Comparison of ENCODE assay signal across 1 cellular context in the genomic region with DNA sequence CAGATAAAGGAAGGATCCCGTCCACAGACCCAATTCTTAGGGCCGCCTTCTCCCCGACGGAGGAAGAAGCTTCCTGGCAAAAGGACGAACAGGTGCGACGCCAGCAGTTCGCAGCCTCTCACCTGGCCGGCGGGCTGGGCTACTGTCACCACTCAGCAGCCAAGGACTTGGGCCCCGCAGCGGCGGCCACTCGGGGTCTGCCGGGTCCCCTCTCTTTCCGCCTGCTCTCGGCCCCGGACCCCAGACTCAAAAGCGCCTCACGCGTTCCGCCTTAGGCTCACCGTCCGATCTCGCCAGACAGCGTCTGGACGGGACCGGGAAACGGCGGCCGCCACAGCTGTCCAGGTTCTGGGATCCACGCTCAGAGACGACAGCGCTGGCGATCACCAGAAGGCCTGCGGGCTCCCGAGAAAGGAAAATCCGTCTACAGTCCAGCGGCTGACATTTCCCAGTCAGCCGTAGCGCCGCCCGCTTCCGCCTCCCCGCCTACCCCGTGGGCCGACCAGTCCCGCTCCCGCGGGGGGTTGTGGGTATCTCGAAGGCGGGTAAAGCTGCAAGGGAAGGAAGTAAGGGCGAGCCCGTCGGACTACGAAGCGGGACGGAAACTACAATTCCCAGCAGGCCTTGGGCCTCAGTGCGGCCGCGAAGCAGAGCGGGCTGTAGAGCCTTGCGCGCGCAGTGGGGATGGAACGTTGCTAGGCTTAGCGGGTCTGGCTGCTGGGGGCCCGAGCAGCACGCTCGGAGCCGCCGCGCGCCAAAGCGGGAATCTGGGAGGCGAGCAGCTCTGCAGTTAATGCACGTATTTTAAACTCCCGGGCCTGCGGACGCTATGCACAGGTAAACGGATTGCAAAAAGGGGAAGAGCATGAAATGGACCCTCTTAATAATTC.
TF ChIP-seq lines count a peak whose summit lies in the region.

Gene LMBRD2, minus strand, starts transcription at position 454 of the 890 bp plus-strand sequence. CDS start 8,538 bp downstream, outside the sequence.
Gene SKP2, plus strand, starts transcription at position 678 of the 890 bp plus-strand sequence. Its CDS starts 152 bp downstream, at position 830.

TF ChIP-seq in K562, 482 proteins besides CTCF, POLR2A, EP300 and RAD21 (continued from another document and continues in another):
- TF ChIP-seq ZNF318 (IDR thresholded peaks at IDR 0.05; ENCODE audit: borderline replicate concordance in 1 of 2, low read depth in 1 of 2) (no peak), ASH1L (IDR thresholded peaks at IDR 0.05; ENCODE audit: borderline replicate concordance, low read depth, partially characterized antibody) (no peak), TFAM (CRISPR knock-in tag; conservative IDR thresholded peaks at IDR 0.05) (no peak), ZNF655 (CRISPR knock-in tag; IDR thresholded peaks at IDR 0.05) (no peak), ZNF184 (CRISPR knock-in tag; IDR thresholded peaks at IDR 0.05) (no peak), HLTF (IDR thresholded peaks at IDR 0.05) (no peak; the same call in 1 of the 2 replicates), BRD4 (IDR thresholded peaks at IDR 0.05) (no peak), BRCA1 (IDR thresholded peaks at IDR 0.05) (no peak), BRCA1 (CRISPR knock-in tag; IDR thresholded peaks at IDR 0.05) (no peak), E2F5 (CRISPR knock-in tag; IDR thresholded peaks at IDR 0.05) (no peak), DNMT1 (IDR thresholded peaks at IDR 0.05) (no peak), IFI16 (CRISPR knock-in tag; IDR thresholded peaks at IDR 0.05) (no peak), CREM (IDR thresholded peaks at IDR 0.05; ENCODE audit: low read depth) (peak; percentile 90), FUS (optimal IDR thresholded peaks at IDR 0.05; ENCODE audit: low read depth, low read length) (no peak), CBX8 (IDR thresholded peaks at IDR 0.05; ENCODE audit: borderline replicate concordance, extremely low read depth, low read depth, low read length, poor library complexity, severe bottlenecking) (no peak), SMARCA4 (IDR thresholded peaks at IDR 0.05) (no peak), L3MBTL2 (IDR thresholded peaks at IDR 0.05) (peak; percentile 46), THAP7 (CRISPR knock-in tag; IDR thresholded peaks at IDR 0.05) (no peak), SMC3 (conservative IDR thresholded peaks at IDR 0.05; ENCODE audit: insufficient read depth, low read depth, low read length) (no peak), ZNF347 (CRISPR knock-in tag; IDR thresholded peaks at IDR 0.05; ENCODE audit: low read depth) (no peak), ZNF717 (CRISPR knock-in tag; IDR thresholded peaks at IDR 0.05) (no peak), ZNF57 (CRISPR knock-in tag; IDR thresholded peaks at IDR 0.05) (no peak), ZZZ3 (IDR thresholded peaks at IDR 0.05) (no peak), SREBF1 (IDR thresholded peaks at IDR 0.05; ENCODE audit: borderline replicate concordance, low read depth, low read length) (no peak), SFPQ (IDR thresholded peaks at IDR 0.05; ENCODE audit: low read depth, low read length) (no peak), SMARCA5 (IDR thresholded peaks at IDR 0.05) (no peak), OTX1 (CRISPR knock-in tag; IDR thresholded peaks at IDR 0.05) (no peak), HDAC8 (tag; IDR thresholded peaks at IDR 0.05) (no peak), POU5F1 (IDR thresholded peaks at IDR 0.05; ENCODE audit: borderline replicate concordance, low read depth, low read length, partially characterized antibody) (no peak), HNRNPH1 (optimal IDR thresholded peaks at IDR 0.05; ENCODE audit: low read depth, low read length) (no peak), MTA3 (IDR thresholded peaks at IDR 0.05; ENCODE audit: borderline replicate concordance) (peak; percentile 61; the same call in 1 of the 2 replicates), EP400 (IDR thresholded peaks at IDR 0.05) (peak; percentile 61), HNRNPK (IDR thresholded peaks at IDR 0.05; ENCODE audit: low read depth, low read length, poor library complexity, severe bottlenecking) (no peak)
- TF ChIP-seq, protein P1, sequence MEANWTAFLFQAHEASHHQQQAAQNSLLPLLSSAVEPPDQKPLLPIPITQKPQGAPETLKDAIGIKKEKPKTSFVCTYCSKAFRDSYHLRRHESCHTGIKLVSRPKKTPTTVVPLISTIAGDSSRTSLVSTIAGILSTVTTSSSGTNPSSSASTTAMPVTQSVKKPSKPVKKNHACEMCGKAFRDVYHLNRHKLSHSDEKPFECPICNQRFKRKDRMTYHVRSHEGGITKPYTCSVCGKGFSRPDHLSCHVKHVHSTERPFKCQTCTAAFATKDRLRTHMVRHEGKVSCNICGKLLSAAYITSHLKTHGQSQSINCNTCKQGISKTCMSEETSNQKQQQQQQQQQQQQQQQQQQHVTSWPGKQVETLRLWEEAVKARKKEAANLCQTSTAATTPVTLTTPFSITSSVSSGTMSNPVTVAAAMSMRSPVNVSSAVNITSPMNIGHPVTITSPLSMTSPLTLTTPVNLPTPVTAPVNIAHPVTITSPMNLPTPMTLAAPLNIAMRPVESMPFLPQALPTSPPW (CRISPR knock-in tag; IDR thresholded peaks at IDR 0.05) = peak; percentile 60
- TF ChIP-seq, protein P2, sequence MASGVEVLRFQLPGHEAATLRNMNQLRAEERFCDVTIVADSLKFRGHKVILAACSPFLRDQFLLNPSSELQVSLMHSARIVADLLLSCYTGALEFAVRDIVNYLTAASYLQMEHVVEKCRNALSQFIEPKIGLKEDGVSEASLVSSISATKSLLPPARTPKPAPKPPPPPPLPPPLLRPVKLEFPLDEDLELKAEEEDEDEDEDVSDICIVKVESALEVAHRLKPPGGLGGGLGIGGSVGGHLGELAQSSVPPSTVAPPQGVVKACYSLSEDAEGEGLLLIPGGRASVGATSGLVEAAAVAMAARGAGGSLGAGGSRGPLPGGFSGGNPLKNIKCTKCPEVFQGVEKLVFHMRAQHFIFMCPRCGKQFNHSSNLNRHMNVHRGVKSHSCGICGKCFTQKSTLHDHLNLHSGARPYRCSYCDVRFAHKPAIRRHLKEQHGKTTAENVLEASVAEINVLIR (CRISPR knock-in tag; IDR thresholded peaks at IDR 0.05) = no peak
- TF ChIP-seq, protein P3, sequence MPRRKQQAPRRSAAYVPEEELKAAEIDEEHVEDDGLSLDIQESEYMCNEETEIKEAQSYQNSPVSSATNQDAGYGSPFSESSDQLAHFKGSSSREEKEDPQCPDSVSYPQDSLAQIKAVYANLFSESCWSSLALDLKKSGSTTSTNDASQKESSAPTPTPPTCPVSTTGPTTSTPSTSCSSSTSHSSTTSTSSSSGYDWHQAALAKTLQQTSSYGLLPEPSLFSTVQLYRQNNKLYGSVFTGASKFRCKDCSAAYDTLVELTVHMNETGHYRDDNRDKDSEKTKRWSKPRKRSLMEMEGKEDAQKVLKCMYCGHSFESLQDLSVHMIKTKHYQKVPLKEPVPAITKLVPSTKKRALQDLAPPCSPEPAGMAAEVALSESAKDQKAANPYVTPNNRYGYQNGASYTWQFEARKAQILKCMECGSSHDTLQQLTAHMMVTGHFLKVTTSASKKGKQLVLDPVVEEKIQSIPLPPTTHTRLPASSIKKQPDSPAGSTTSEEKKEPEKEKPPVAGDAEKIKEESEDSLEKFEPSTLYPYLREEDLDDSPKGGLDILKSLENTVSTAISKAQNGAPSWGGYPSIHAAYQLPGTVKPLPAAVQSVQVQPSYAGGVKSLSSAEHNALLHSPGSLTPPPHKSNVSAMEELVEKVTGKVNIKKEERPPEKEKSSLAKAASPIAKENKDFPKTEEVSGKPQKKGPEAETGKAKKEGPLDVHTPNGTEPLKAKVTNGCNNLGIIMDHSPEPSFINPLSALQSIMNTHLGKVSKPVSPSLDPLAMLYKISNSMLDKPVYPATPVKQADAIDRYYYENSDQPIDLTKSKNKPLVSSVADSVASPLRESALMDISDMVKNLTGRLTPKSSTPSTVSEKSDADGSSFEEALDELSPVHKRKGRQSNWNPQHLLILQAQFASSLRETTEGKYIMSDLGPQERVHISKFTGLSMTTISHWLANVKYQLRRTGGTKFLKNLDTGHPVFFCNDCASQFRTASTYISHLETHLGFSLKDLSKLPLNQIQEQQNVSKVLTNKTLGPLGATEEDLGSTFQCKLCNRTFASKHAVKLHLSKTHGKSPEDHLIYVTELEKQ (CRISPR knock-in tag; IDR thresholded peaks at IDR 0.05) = no peak
- TF ChIP-seq, protein P4, sequence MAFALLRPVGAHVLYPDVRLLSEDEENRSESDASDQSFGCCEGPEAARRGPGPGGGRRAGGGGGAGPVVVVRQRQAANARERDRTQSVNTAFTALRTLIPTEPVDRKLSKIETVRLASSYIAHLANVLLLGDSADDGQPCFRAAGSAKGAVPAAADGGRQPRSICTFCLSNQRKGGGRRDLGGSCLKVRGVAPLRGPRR (CRISPR knock-in tag; IDR thresholded peaks at IDR 0.05) = no peak
